18 cellular contexts compared by ENCODE assay signal in genomic region chr9:616694-617093, GRCh38.
"Had no signal": no experiment of that assay in that cellular context is flagged by ENCODE, and none has a peak within 500 bp of the region (broad histone marks: within the 10 kb centered on the region; RNA-seq: fewer than 3 reads in every experiment).

No MANE protein-coding gene starts in this region.

- H3K27ac ChIP-seq: neutrophil, pancreas, right lobe of liver, testis had no signal

- H3K9me3 Mint-ChIP-seq: effector memory CD8-positive, alpha-beta T cell; natural killer cell; stimulated activated effector memory CD8-positive, alpha-beta T cell treated with anti-CD3 and anti-CD28 coated beads, Interleukin-12 subunit alpha, Interleukin-12 subunit beta, amount 100 ng/mL, for 72 hours; T-helper 1 cell treated with Interleukin-12 subunit alpha and Interleukin-12 subunit beta and Interleukin-4 antibody, amounts not matched to agents 30 μg/mL and 1 μg/mL, for 36 hours had no signal

- H3K9me3 ChIP-seq: neutrophil, pancreas, right lobe of liver, stomach, testis had no signal

- H3K27me3 ChIP-seq: neutrophil, pancreas, right lobe of liver, stomach, testis had no signal

- H3K36me3 ChIP-seq: neutrophil, pancreas, right lobe of liver, stomach had no signal

- H3K4me3 Mint-ChIP-seq: effector memory CD8-positive, alpha-beta T cell; natural killer cell; stimulated activated effector memory CD8-positive, alpha-beta T cell treated with anti-CD3 and anti-CD28 coated beads, Interleukin-12 subunit alpha, Interleukin-12 subunit beta, amount 100 ng/mL, for 72 hours; T-helper 1 cell treated with Interleukin-12 subunit alpha and Interleukin-12 subunit beta and Interleukin-4 antibody, amounts not matched to agents 30 μg/mL and 1 μg/mL, for 36 hours had no signal

- H3K4me1 ChIP-seq: testis had no signal

- ATAC-seq: effector memory CD8-positive, alpha-beta T cell; natural killer cell; pancreas; right lobe of liver; stimulated activated effector memory CD8-positive, alpha-beta T cell treated with anti-CD3 and anti-CD28 coated beads, Interleukin-12 subunit alpha, Interleukin-12 subunit beta, amount 100 ng/mL, for 72 hours had no signal

- DNase-seq: activated CD4-positive, alpha-beta T cell treated with anti-CD3 and anti-CD28 coated beads, Interleukin-2, amount 50 U/mL, for 1 hour; activated CD8-positive, alpha-beta memory T cell treated with anti-CD3 and anti-CD28 coated beads for 24 hours; activated CD8-positive, alpha-beta memory T cell treated with anti-CD3 and anti-CD28 coated beads, Interleukin-2, amount 50 U/mL, for 48 hours; activated effector memory CD4-positive, alpha-beta T cell treated with anti-CD3 and anti-CD28 coated beads, Interleukin-2, amount 50 U/mL, for 16 hours; activated naive CD4-positive, alpha-beta T cell treated with anti-CD3 and anti-CD28 coated beads, Interleukin-2, amount 50 U/mL, for 16 hours; activated T-cell treated with anti-CD3 and anti-CD28 coated beads, Interleukin-2, amount 50 U/mL, for 48 hours; effector memory CD8-positive, alpha-beta T cell; kidney glomerular epithelial cell; mesenchymal stem cell; natural killer cell; pancreas; right lobe of liver; stimulated activated CD4-positive, alpha-beta T cell treated with anti-CD3 and anti-CD28 coated beads, Interleukin-4, amount 100 ng/mL, for 24 hours; stomach; testis had no signal

- H3K36me3 Mint-ChIP-seq: natural killer cell; stimulated activated effector memory CD8-positive, alpha-beta T cell treated with anti-CD3 and anti-CD28 coated beads, Interleukin-12 subunit alpha, Interleukin-12 subunit beta, amount 100 ng/mL, for 72 hours had no signal

- H3K27ac Mint-ChIP-seq: effector memory CD8-positive, alpha-beta T cell; natural killer cell; stimulated activated effector memory CD8-positive, alpha-beta T cell treated with anti-CD3 and anti-CD28 coated beads, Interleukin-12 subunit alpha, Interleukin-12 subunit beta, amount 100 ng/mL, for 72 hours; T-helper 1 cell treated with Interleukin-12 subunit alpha and Interleukin-12 subunit beta and Interleukin-4 antibody, amounts not matched to agents 30 μg/mL and 1 μg/mL, for 36 hours had no signal

- H3K4me3 ChIP-seq: pancreas, right lobe of liver, stomach, testis had no signal
